8 cellular contexts compared by ENCODE assay signal in the genomic region with DNA sequence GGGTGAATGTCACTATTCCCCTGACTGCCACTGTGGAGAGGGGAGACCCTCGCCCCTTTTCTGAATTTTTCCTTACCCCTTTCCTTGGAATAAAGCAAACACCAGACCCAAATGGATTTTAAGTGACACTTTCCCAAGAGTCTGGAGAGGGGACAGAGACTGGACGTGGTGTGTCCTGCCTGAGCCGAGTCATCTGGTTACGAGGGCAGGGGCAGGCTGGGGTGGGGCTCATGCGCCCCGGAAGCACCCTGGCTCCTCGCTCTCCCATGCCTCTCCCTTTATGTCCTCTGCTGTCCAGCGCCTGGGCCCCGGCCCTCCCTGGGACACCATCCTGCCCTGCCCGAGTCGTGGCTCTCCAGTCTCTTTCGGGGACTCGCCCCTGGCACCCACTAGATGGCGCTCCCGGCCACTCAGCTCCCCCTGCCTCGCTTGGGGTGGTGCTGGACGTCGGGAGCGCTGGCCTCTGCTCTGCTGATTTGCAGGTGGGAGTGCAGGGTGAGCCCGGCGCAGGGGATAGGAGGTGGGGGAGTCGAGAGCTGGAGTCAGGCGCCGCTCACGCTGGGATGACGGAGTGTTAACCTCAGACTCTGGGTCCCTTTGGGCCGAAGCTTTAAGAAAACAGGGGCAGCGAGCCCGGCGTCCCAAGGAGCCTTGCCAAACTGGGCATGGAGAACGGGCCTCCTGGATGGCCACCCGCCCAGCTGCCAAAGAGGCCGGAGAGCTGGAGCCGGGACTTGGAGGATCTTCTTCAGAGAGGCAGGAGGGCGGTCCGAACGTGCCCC.
A peak's percentile ranks its signal among the peaks of the same experiment; 100 is the strongest.
DNase-seq lines count a peak whose midpoint lies in the region; ATAC-seq and TF ChIP-seq lines count a peak whose summit lies in the region.

No MANE protein-coding gene starts in this region.

- peak overlapping the region; percentile 92 for H3K4me2 ChIP-seq in OCI-LY3 (ENCODE audit: low read length)

- H4K20me1 ChIP-seq in OCI-LY3 (ENCODE audit: insufficient read depth, low read length): no peaks in the 10 kb centered on the region

- peak overlapping the region; percentile 61 for H3K27ac ChIP-seq in OCI-LY3 (ENCODE audit: low read length)

- intact Hi-C loops in mucosa of descending colon (cut with DNase I, micrococcal nuclease): no loop called here

- H2AFZ ChIP-seq in OCI-LY3 (ENCODE audit: low read depth, low read length): peak overlapping the region; percentile 68

- no peaks in the 10 kb centered on the region for H3K79me2 ChIP-seq in OCI-LY3 (ENCODE audit: low read length)

- DNase-seq in DMS79 treated with DMSO at 0.1 percent for 48 hours (lab: John Stamatoyannopoulos, UW): peak; percentile 70
- peak in 63 of 76 experiments; percentile 2 to 79 (median 53) for DNase-seq in HUDEP-2 (lab: John Stamatoyannopoulos, UW; ENCODE audit: unreplicated experiment in 76 of 76)
- peak; percentile 53 for DNase-seq in activated T-cell treated with anti-CD3 and anti-CD28 coated beads for 4 hours
- no peak for DNase-seq in epithelial cell of proximal tubule (ENCODE audit: low read depth)
- DNase-seq in mucosa of descending colon: peak; percentile 83 to 88 (median 86)
- peak; percentile 24 to 43 for DNase-seq in stimulated activated CD8-positive, alpha-beta memory T cell treated with anti-CD3 and anti-CD28 coated beads, Interleukin-2, amount 100 ng/mL, for 1 hour (ENCODE audit: low read depth in 2 of 2)

- H3K27me3 ChIP-seq in OCI-LY3 (ENCODE audit: low read depth, low read length): 0 out of 2 replicates have a peak, but pooled peaks cover 4% of the 10 kb centered on the region

- H3K9me3 ChIP-seq in OCI-LY3 (ENCODE audit: insufficient read depth, low read length): no peaks in the 10 kb centered on the region
- no peaks in the 10 kb centered on the region for H3K9me3 ChIP-seq in mucosa of descending colon

- H3K9ac ChIP-seq in OCI-LY3 (ENCODE audit: low read length): peak overlapping the region; percentile 80

- H3K4me1 ChIP-seq in OCI-LY3 (ENCODE audit: low read length) (peaks cover 27% of the 10 kb centered on the region), mucosa of descending colon (ENCODE audit: low read depth) (peaks cover 17% of the 10 kb centered on the region)

- ATAC-seq in mucosa of descending colon: peak; percentile 95
- no peak for ATAC-seq in GM19324 (IDR thresholded peaks at IDR 0.05; ENCODE audit: low FRiP score, unreplicated experiment)

- TF ChIP-seq CTCF in OCI-LY3 (IDR thresholded peaks at IDR 0.05; ENCODE audit: low read depth, low read length): peak; percentile 94
- peak; percentile 86 for TF ChIP-seq CTCF in epithelial cell of proximal tubule (conservative IDR thresholded peaks at IDR 0.05; ENCODE audit: low read depth, low read length)
- TF ChIP-seq CTCF in mucosa of descending colon (IDR thresholded peaks at IDR 0.05): peak; percentile 89

- H3K4me3 ChIP-seq in OCI-LY3 (ENCODE audit: low read length): peak overlapping the region; percentile 79
- H3K4me3 ChIP-seq in epithelial cell of proximal tubule (ENCODE audit: low read depth, low read length): peak overlapping the region; percentile 18
- no peak overlapping the region for H3K4me3 ChIP-seq in mucosa of descending colon

- H3K36me3 ChIP-seq in OCI-LY3 (replicated peaks; ENCODE audit: low read depth, low read length) (no peaks in the 10 kb centered on the region), mucosa of descending colon (ENCODE audit: low read depth) (no peaks in the 10 kb centered on the region)
